Comparison of ENCODE assay signal across 8 cellular contexts in genomic region chr10:90857635-90858488, GRCh38. TPM values are rescaled to one million over a fixed set of nuclear protein-coding genes. Genes with fewer than 3 reads are reported as not detected.
DNase-seq lines count a peak whose midpoint lies in the region; ATAC-seq and TF ChIP-seq lines count a peak whose summit lies in the region.

TSS of gene HTR7 (minus strand) at chr10:90858039. CDS start at chr10:90857671, 368 bp downstream.

- H3K27ac Mint-ChIP-seq in Calu3 (ENCODE audit: unreplicated experiment) (no peak within 1 kb of the TSS), WTC11 (no peak within 1 kb of the TSS; the same call in 1 of the 2 replicates)

- peaks cover 5% of the 10 kb centered on the region for H3K36me3 Mint-ChIP-seq in Calu3 (ENCODE audit: insufficient read depth, unreplicated experiment)
- peaks cover 4% of the 10 kb centered on the region; the same call in 1 of the 2 replicates for H3K36me3 Mint-ChIP-seq in WTC11

- intact Hi-C loops in Calu3 (cut with micrococcal nuclease; ENCODE audit: unreplicated experiment): no loop called here

- no peaks in the 10 kb centered on the region for H3K4me1 Mint-ChIP-seq in Calu3 (ENCODE audit: low read depth, unreplicated experiment)
- H3K4me1 Mint-ChIP-seq in WTC11: peaks cover 50% of the 10 kb centered on the region

- peak; percentile 74 for ATAC-seq in GM19467 (IDR thresholded peaks at IDR 0.05; ENCODE audit: unreplicated experiment)
- ATAC-seq in WTC11: peak; percentile 86

- H3K9me3 Mint-ChIP-seq in Calu3 (ENCODE audit: low read depth, unreplicated experiment) (no peaks in the 10 kb centered on the region), WTC11 (peaks cover 4% of the 10 kb centered on the region; the same call in 1 of the 2 replicates)

- peak; percentile 60 for DNase-seq in Calu3
- DNase-seq in HT1080 (ENCODE audit: low read depth): peak; percentile 55
- peak; percentile 78 for DNase-seq in WTC11 (ENCODE audit: low spot score)
- DNase-seq in cerebellum (ENCODE audit: low spot score): peak; percentile 18
- peak; percentile 81 for DNase-seq in left kidney (ENCODE audit: low read depth, low spot score)
- DNase-seq in stimulated activated CD4-positive, alpha-beta T cell treated with anti-CD3 and anti-CD28 coated beads, Interleukin-2, amount 100 ng/mL, for 24 hours: peak; percentile 67 to 68
- no peak for DNase-seq in SHP77 (lab: John Stamatoyannopoulos, UW)

- no TSS peak for BruUV-seq in Calu3 (replicated peaks; lab: Mats Ljungman, UMichigan)

- H3K4me3 Mint-ChIP-seq in Calu3 (ENCODE audit: low read depth, unreplicated experiment) (peak within 1 kb of the TSS; percentile 68), WTC11 (peak within 1 kb of the TSS; percentile 94)

- TF ChIP-seq CTCF in Calu3 (IDR thresholded peaks at IDR 0.05; ENCODE audit: unreplicated experiment): peak; percentile 57
- peak; percentile 41 for TF ChIP-seq CTCF in WTC11 (IDR thresholded peaks at IDR 0.05)

- H3K27me3 Mint-ChIP-seq in Calu3 (ENCODE audit: unreplicated experiment) (peaks cover 20% of the 10 kb centered on the region), WTC11 (ENCODE audit: low read depth) (peaks cover 51% of the 10 kb centered on the region)

- CTCF ChIA-PET in Calu3 (lab: Charles Lee) (no interaction called here), WTC11 (lab: Charles Lee) (interaction anchor here (0.8 to 1.6 kb wide), 5 partner anchors 14 to 107 kb away, joined by 3 to 8 read pairs (median 4); partner anchors contain the start of gene RPP30)

- POLR2A ChIA-PET in WTC11 (lab: Charles Lee): no interaction called here

TF ChIP-seq in WTC11, 78 proteins besides CTCF, POLR2A, EP300 and RAD21 (continues in another document):
- TF ChIP-seq NFATC4 (CRISPR knock-in tag; IDR thresholded peaks at IDR 0.05): no peak
- TF ChIP-seq ATF3 (CRISPR knock-in tag; conservative IDR thresholded peaks at IDR 0.05): no peak
- TF ChIP-seq FOXP1 (CRISPR knock-in tag; IDR thresholded peaks at IDR 0.05; ENCODE audit: borderline replicate concordance): no peak
- no peak for TF ChIP-seq NR2C2 (CRISPR knock-in tag; IDR thresholded peaks at IDR 0.05)
- no peak for TF ChIP-seq MLX (CRISPR knock-in tag; IDR thresholded peaks at IDR 0.05)
- TF ChIP-seq HMGXB4 (CRISPR knock-in tag; IDR thresholded peaks at IDR 0.05): peak; percentile 68; the same call in 1 of the 2 replicates
- no peak for TF ChIP-seq PRRX2 (CRISPR knock-in tag; IDR thresholded peaks at IDR 0.05)
- TF ChIP-seq MXD4 (CRISPR knock-in tag; IDR thresholded peaks at IDR 0.05; ENCODE audit: borderline replicate concordance): no peak
- TF ChIP-seq ZNF671 (CRISPR knock-in tag; IDR thresholded peaks at IDR 0.05): no peak
- no peak for TF ChIP-seq ZBTB43 (CRISPR knock-in tag; IDR thresholded peaks at IDR 0.05)
- TF ChIP-seq ZNF532 (CRISPR knock-in tag; IDR thresholded peaks at IDR 0.05; ENCODE audit: borderline replicate concordance): no peak
- TF ChIP-seq CREM (CRISPR knock-in tag; IDR thresholded peaks at IDR 0.05): no peak
- no peak for TF ChIP-seq HMGA2 (CRISPR knock-in tag; IDR thresholded peaks at IDR 0.05)
- no peak for TF ChIP-seq ZNF396 (CRISPR knock-in tag; IDR thresholded peaks at IDR 0.05; ENCODE audit: borderline replicate concordance)
- no peak for TF ChIP-seq ZNF512 (CRISPR knock-in tag; IDR thresholded peaks at IDR 0.05; ENCODE audit: borderline replicate concordance)

RNA-seq across cellular contexts. Expression of gene HTR7, which starts in this region (rescaled TPM):
- total RNA-seq in Calu3 (2022) (0.12 TPM in 1 of 2 replicates, not detected in the other), WTC11 (2021) (8.9 to 11.2 TPM (median 9.3 TPM) in 3 replicates), cerebellum (2.2 TPM)
- total RNA-seq in HT1080 (2014; rRNA removed; shearing (Covaris generic)): 16.8 and 19.4 TPM in 2 replicates
- polyA plus RNA-seq in HT1080 (2015; cell fraction: cytosol; rRNA removed): 16.3 and 20.4 TPM in 2 replicates
- 10.1 and 11.3 TPM in 2 replicates for polyA plus RNA-seq in HT1080 (2015; cell fraction: nucleus; rRNA removed)

Comparison
In these comparisons a context has a peak if more than half of its experiments do, and no peak if none do; other contexts are left out.
1. Peak in DNase-seq in Calu3; RNA of the gene not detected or under 1 TPM.
2. DNase-seq: peak in HT1080 (single experiment), WTC11 (single experiment), cerebellum (single experiment), left kidney (single experiment) and stimulated activated CD4-positive, alpha-beta T cell treated with anti-CD3 and anti-CD28 coated beads, Interleukin-2, amount 100 ng/mL, for 24 hours (2 of 2); none in SHP77 (0 of 2).